Comparison of ENCODE assay signal across 8 cellular contexts in genomic region chr2:218979846-218980738, GRCh38. TPM values are rescaled to one million over a fixed set of nuclear protein-coding genes. Genes with fewer than 3 reads are reported as not detected.
DNase-seq lines count a peak whose midpoint lies in the region; ATAC-seq and TF ChIP-seq lines count a peak whose summit lies in the region.

No MANE protein-coding gene starts in this region.

- DNase-seq in AG20443 (ENCODE audit: low spot score) (peak; percentile 90), NCI-H226 (peak; percentile 66), kidney epithelial cell (ENCODE audit: low read depth) (no peak)
- DNase-seq in central memory CD4-positive, alpha-beta T cell: peak; percentile 74
- DNase-seq in stimulated activated CD4-positive, alpha-beta T cell treated with anti-CD3 and anti-CD28 coated beads, Interleukin-2, amount 100 ng/mL, for 24 hours: peak; percentile 88 to 90

- H3K4me3 ChIP-seq in kidney epithelial cell (ENCODE audit: low read depth, low read length): no peak overlapping the region

- peak; percentile 85 for ATAC-seq in GM18907 (IDR thresholded peaks at IDR 0.05; ENCODE audit: unreplicated experiment)
- ATAC-seq in HG03159 (IDR thresholded peaks at IDR 0.05; ENCODE audit: unreplicated experiment): peak; percentile 89
- ATAC-seq in activated CD4-positive, CD25-positive, alpha-beta regulatory T cell treated with anti-CD3 and anti-CD28 coated beads, Interleukin-2, amount 50 U/mL, for 24 hours: peak; percentile 90 to 93

- no peaks in the 10 kb centered on the region for H3K36me3 ChIP-seq in kidney epithelial cell (ENCODE audit: control insufficient read depth, insufficient read depth, low read length)

- TF ChIP-seq CTCF in kidney epithelial cell (IDR thresholded peaks at IDR 0.05; ENCODE audit: insufficient read depth, low read length, poor library complexity, severe bottlenecking): peak; percentile 90

- H3K27me3 ChIP-seq in kidney epithelial cell (ENCODE audit: control insufficient read depth, insufficient read depth, low read length): peaks cover 74% of the 10 kb centered on the region

RNA-seq across cellular contexts. Expression of gene FEV, which starts 4.9 kb away (rescaled TPM):
- not detected in 2 replicates for total RNA-seq in kidney epithelial cell

RNA-seq across cellular contexts. Expression of gene CRYBA2, which starts 13.1 kb away (rescaled TPM):
- not detected in 2 replicates for total RNA-seq in kidney epithelial cell

RNA-seq across cellular contexts. Expression of gene CDK5R2, which starts 20.6 kb away (rescaled TPM):
- 0.14 and 0.21 TPM in 2 replicates for total RNA-seq in kidney epithelial cell
